In genomic region chr17:36721560-36722120, GRCh38 we compare ENCODE assay signal across 1 cellular context.
TF ChIP-seq lines count a peak whose summit lies in the region.

No MANE protein-coding gene starts in this region.

TF ChIP-seq in K562, 482 proteins besides CTCF, POLR2A, EP300 and RAD21 (continued from another document):
- TF ChIP-seq RREB1 (CRISPR knock-in tag; IDR thresholded peaks at IDR 0.05) (no peak), PKNOX1 (IDR thresholded peaks at IDR 0.05) (peak; percentile 28; the same call in 1 of the 2 replicates), HDAC2 (IDR thresholded peaks at IDR 0.05) (no peak), RFX5 (IDR thresholded peaks at IDR 0.05; ENCODE audit: low read depth, low read length) (no peak), ZNF740 (CRISPR knock-in tag; IDR thresholded peaks at IDR 0.05) (no peak), ZNF740 (tag; IDR thresholded peaks at IDR 0.05) (no peak), TCF7 (IDR thresholded peaks at IDR 0.05; ENCODE audit: borderline replicate concordance) (no peak), ZNF146 (CRISPR knock-in tag; IDR thresholded peaks at IDR 0.05; ENCODE audit: unreplicated experiment) (no peak), HES1 (IDR thresholded peaks at IDR 0.05; ENCODE audit: low read depth) (peak; percentile 80; the same call in 1 of the 2 replicates), TBP (optimal IDR thresholded peaks at IDR 0.05; ENCODE audit: low read depth, low read length) (no peak), USF2 (CRISPR knock-in tag; IDR thresholded peaks at IDR 0.05) (no peak)
